ENCODE assay signal across 16 cellular contexts in genomic region chr5:50874277-50874984, GRCh38.
DNase-seq lines count a peak whose midpoint lies in the region; ATAC-seq and TF ChIP-seq lines count a peak whose summit lies in the region.
"Had no signal": no experiment of that assay in that cellular context is flagged by ENCODE, and none has a peak within 500 bp of the region (broad histone marks: within the 10 kb centered on the region; RNA-seq: fewer than 3 reads in every experiment).

No MANE protein-coding gene starts in this region.

- peaks cover 0 to 5% (median 2%) of the 10 kb centered on the region in 7 donors for H3K9me3 Mint-ChIP-seq in naive B cell
- peaks cover 2% of the 10 kb centered on the region for H3K9me3 Mint-ChIP-seq in chondrocyte (ENCODE audit: low read depth)
- H3K9me3 Mint-ChIP-seq: activated CD4-positive, alpha-beta memory T cell treated with anti-CD3 and anti-CD28 coated beads for 36 hours; activated naive CD8-positive, alpha-beta T cell treated with anti-CD3 and anti-CD28 coated beads, Interleukin-2, amount 50 U/mL, for 24 hours had no signal

- no peak overlapping the region for H3K27ac ChIP-seq in brain microvascular endothelial cell
- H3K27ac ChIP-seq: foreskin keratinocyte had no signal

- in situ Hi-C loops in brain microvascular endothelial cell (cut with HindIII; ENCODE audit: low pct_ligation_motif_present, low sequenced_read_pairs) = no loop called here

- H3K27me3 Mint-ChIP-seq in naive B cell = peaks cover 12 to 30% (median 27%) of the 10 kb centered on the region in 3 donors
- peaks cover 36% of the 10 kb centered on the region for H3K27me3 Mint-ChIP-seq in chondrocyte (ENCODE audit: low read depth)

- H3K4me3 Mint-ChIP-seq in naive B cell (peak overlapping the region in 2 of 8 donors; percentile 2 to 13), chondrocyte (ENCODE audit: unreplicated experiment) (no peak overlapping the region)
- H3K4me3 Mint-ChIP-seq: activated CD4-positive, alpha-beta memory T cell treated with anti-CD3 and anti-CD28 coated beads for 36 hours; activated naive CD8-positive, alpha-beta T cell treated with anti-CD3 and anti-CD28 coated beads, Interleukin-2, amount 50 U/mL, for 24 hours had no signal

- no peak overlapping the region for H3K4me3 ChIP-seq in brain microvascular endothelial cell (ENCODE audit: low read depth, low read length)

- H3K36me3 ChIP-seq in brain microvascular endothelial cell (replicated peaks) = no peaks in the 10 kb centered on the region

- intact Hi-C loops in left ventricle myocardium superior (cut with micrococcal nuclease) = no loop called here
- intact Hi-C loops in Right ventricle myocardium inferior (cut with DNase I) = no loop called here

- H3K27ac Mint-ChIP-seq in naive B cell (peak overlapping the region in 3 of 6 donors; percentile 13 to 81 (median 20)), chondrocyte (ENCODE audit: unreplicated experiment) (no peak overlapping the region)
- H3K27ac Mint-ChIP-seq: activated CD4-positive, alpha-beta memory T cell treated with anti-CD3 and anti-CD28 coated beads for 36 hours; activated naive CD8-positive, alpha-beta T cell treated with anti-CD3 and anti-CD28 coated beads, Interleukin-2, amount 50 U/mL, for 24 hours had no signal

- H3K4me1 Mint-ChIP-seq in naive B cell (peaks cover 7 to 13% (median 9%) of the 10 kb centered on the region in 3 donors), chondrocyte (ENCODE audit: low read depth) (no peaks in the 10 kb centered on the region)

- ATAC-seq in left ventricle myocardium superior (peak; percentile 52), Right ventricle myocardium inferior (no peak), naive B cell (ENCODE audit: low read depth in 2 of 2) (peak; percentile 20 to 49), HG03045 (IDR thresholded peaks at IDR 0.05; ENCODE audit: unreplicated experiment) (no peak)
- ATAC-seq: activated naive CD8-positive, alpha-beta T cell treated with anti-CD3 and anti-CD28 coated beads, Interleukin-2, amount 50 U/mL, for 24 hours; foreskin keratinocyte had no signal

- H3K27me3 ChIP-seq in brain microvascular endothelial cell (replicated peaks) = no peaks in the 10 kb centered on the region

- H3K36me3 Mint-ChIP-seq in naive B cell (no peaks in the 10 kb centered on the region), chondrocyte (ENCODE audit: low read depth) (no peaks in the 10 kb centered on the region)
- H3K36me3 Mint-ChIP-seq: activated CD4-positive, alpha-beta memory T cell treated with anti-CD3 and anti-CD28 coated beads for 36 hours had no signal

- TF ChIP-seq CTCF in chondrocyte (IDR thresholded peaks at IDR 0.05) (no peak), brain microvascular endothelial cell (IDR thresholded peaks at IDR 0.05; ENCODE audit: low read depth, low read length, missing control alignments) (no peak)

- DNase-seq in left ventricle myocardium superior (no peak), Right ventricle myocardium inferior (ENCODE audit: missing footprints) (no peak), OCI-M1 (lab: John Stamatoyannopoulos, UW) (peak; percentile 73), naive B cell (no peak), chondrocyte (ENCODE audit: low spot score) (no peak), DMS 273 (lab: John Stamatoyannopoulos, UW; ENCODE audit: unreplicated experiment) (no peak), brain microvascular endothelial cell (no peak)
- DNase-seq: activated CD4-positive, alpha-beta memory T cell treated with anti-CD3 and anti-CD28 coated beads for 36 hours; activated naive CD8-positive, alpha-beta T cell treated with anti-CD3 and anti-CD28 coated beads, Interleukin-2, amount 50 U/mL, for 24 hours; cerebellar nuclear complex; foreskin keratinocyte; GF-D8; HCEC 1CT; NK-92 treated with Interleukin-12 subunit alpha and Interleukin-12 subunit beta, amount 100 ng/mL, for 24 hours; small intestine had no signal

Comparison
In these comparisons a context has a peak if more than half of its experiments do, and no peak if none do; other contexts are left out.
1. ATAC-seq: peak in left ventricle myocardium superior (single experiment) and naive B cell (2 of 2); none in Right ventricle myocardium inferior (single experiment) and HG03045 (single experiment).